In the genomic region with DNA sequence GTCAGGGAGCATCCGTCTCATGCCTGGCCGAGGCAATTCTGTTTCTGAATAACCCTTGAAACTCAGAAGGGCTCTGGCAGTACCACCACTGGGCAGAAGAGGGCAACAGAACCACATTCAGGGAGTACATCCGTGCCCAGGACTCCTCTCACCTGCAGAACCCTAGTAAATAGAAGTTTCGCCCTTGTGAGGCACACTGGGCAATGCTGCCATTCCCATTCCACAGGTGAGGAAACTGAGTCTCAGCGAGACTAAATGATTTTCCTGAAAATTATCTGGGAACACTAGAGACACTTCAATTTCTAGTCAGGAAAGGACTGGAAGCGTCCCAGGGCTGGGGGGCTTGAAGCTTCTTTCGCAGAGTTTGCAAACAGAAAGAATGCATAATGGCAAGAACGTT, we compare ENCODE assay signal across 8 cellular contexts.
DNase-seq lines count a peak whose midpoint lies in the region; ATAC-seq and FAIRE-seq lines count a peak whose summit lies in the region.

No MANE protein-coding gene starts in this region.

- peak; percentile 40 for DNase-seq in 8988T
- DNase-seq in GM18507 (ENCODE audit: extremely low spot score, insufficient read length, low read depth), result peak; percentile 39
- peak; percentile 46 to 79 for DNase-seq in NCI-H526 (lab: John Stamatoyannopoulos, UW)
- peak; percentile 64 for DNase-seq in activated CD4-positive, alpha-beta T cell treated with anti-CD3 and anti-CD28 coated beads, Interleukin-2, amount 50 U/mL, for 1 hour
- peak; percentile 85 for DNase-seq in dermis blood vessel endothelial cell
- DNase-seq in lung microvascular endothelial cell (ENCODE audit: low read depth in 2 of 2), result peak; percentile 71 to 77
- peak; percentile 29 to 31 for DNase-seq in stimulated activated CD8-positive, alpha-beta memory T cell treated with anti-CD3 and anti-CD28 coated beads, Interleukin-4, amount 100 ng/mL, for 1 hour (ENCODE audit: low read depth in 2 of 2, low spot score in 1 of 2)

- FAIRE-seq in GM18507 (lab: Jason Lieb, UNC), result peak; percentile 79

- ATAC-seq in HG02973 (IDR thresholded peaks at IDR 0.05; ENCODE audit: unreplicated experiment), result peak; percentile 86

Comparison
In these comparisons a context has a peak if more than half of its experiments do, and no peak if none do; other contexts are left out.
1. Peak in every context shown above with its lines: DNase-seq and ATAC-seq.
2. DNase-seq: peak in every context shown above with its lines; median percentile 85 in dermis blood vessel endothelial cell; 74 in lung microvascular endothelial cell; 64 in activated CD4-positive, alpha-beta T cell treated with anti-CD3 and anti-CD28 coated beads, Interleukin-2, amount 50 U/mL, for 1 hour; 62 in NCI-H526; 40 in 8988T; 39 in GM18507; 30 in stimulated activated CD8-positive, alpha-beta memory T cell treated with anti-CD3 and anti-CD28 coated beads, Interleukin-4, amount 100 ng/mL, for 1 hour.